1 cellular context compared by ENCODE assay signal in the genomic region with DNA sequence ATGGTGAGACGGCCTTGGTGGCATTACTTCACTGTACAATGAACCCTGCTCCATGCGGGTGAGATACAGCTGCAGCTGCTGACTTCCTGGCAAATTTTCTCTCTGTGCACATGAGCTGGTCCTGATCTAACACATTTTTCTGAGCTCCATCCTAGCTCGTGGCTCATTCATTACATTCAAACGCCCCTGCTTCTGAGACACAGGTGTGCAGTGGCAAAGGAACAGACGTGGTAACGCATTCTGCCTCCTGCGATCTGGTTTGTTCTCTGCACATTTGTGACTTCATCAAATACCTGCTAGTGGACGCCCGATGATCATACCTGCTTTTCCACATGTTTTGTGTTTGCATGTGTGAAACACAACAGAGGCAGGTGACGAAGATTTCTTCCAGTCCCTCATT.
TF ChIP-seq lines count a peak whose summit lies in the region.

No MANE protein-coding gene starts in this region.

TF ChIP-seq in H1, 55 proteins besides CTCF, POLR2A, EP300 and RAD21:
- no peak for TF ChIP-seq POU5F1 (IDR thresholded peaks at IDR 0.05; ENCODE audit: low read depth, low read length)
- no peak for TF ChIP-seq NRF1 (IDR thresholded peaks at IDR 0.05; ENCODE audit: low read depth, low read length)
- TF ChIP-seq SAP30 (IDR thresholded peaks at IDR 0.05; ENCODE audit: insufficient read depth, insufficient replicate concordance, low read length), result no peak
- no peak for TF ChIP-seq TBP (IDR thresholded peaks at IDR 0.05; ENCODE audit: low read depth, low read length)
- TF ChIP-seq CTBP2 (IDR thresholded peaks at IDR 0.05; ENCODE audit: borderline replicate concordance, insufficient read depth, insufficient read length, low read length), result no peak
- TF ChIP-seq BRCA1 (IDR thresholded peaks at IDR 0.05; ENCODE audit: low read depth, low read length), result no peak
- TF ChIP-seq, protein P1, sequence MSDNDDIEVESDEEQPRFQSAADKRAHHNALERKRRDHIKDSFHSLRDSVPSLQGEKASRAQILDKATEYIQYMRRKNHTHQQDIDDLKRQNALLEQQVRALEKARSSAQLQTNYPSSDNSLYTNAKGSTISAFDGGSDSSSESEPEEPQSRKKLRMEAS (IDR thresholded peaks at IDR 0.05), result no peak
- TF ChIP-seq ZNF274 (IDR thresholded peaks at IDR 0.05; ENCODE audit: borderline replicate concordance, extremely low read depth, low read length), result no peak
- TF ChIP-seq, protein P2, sequence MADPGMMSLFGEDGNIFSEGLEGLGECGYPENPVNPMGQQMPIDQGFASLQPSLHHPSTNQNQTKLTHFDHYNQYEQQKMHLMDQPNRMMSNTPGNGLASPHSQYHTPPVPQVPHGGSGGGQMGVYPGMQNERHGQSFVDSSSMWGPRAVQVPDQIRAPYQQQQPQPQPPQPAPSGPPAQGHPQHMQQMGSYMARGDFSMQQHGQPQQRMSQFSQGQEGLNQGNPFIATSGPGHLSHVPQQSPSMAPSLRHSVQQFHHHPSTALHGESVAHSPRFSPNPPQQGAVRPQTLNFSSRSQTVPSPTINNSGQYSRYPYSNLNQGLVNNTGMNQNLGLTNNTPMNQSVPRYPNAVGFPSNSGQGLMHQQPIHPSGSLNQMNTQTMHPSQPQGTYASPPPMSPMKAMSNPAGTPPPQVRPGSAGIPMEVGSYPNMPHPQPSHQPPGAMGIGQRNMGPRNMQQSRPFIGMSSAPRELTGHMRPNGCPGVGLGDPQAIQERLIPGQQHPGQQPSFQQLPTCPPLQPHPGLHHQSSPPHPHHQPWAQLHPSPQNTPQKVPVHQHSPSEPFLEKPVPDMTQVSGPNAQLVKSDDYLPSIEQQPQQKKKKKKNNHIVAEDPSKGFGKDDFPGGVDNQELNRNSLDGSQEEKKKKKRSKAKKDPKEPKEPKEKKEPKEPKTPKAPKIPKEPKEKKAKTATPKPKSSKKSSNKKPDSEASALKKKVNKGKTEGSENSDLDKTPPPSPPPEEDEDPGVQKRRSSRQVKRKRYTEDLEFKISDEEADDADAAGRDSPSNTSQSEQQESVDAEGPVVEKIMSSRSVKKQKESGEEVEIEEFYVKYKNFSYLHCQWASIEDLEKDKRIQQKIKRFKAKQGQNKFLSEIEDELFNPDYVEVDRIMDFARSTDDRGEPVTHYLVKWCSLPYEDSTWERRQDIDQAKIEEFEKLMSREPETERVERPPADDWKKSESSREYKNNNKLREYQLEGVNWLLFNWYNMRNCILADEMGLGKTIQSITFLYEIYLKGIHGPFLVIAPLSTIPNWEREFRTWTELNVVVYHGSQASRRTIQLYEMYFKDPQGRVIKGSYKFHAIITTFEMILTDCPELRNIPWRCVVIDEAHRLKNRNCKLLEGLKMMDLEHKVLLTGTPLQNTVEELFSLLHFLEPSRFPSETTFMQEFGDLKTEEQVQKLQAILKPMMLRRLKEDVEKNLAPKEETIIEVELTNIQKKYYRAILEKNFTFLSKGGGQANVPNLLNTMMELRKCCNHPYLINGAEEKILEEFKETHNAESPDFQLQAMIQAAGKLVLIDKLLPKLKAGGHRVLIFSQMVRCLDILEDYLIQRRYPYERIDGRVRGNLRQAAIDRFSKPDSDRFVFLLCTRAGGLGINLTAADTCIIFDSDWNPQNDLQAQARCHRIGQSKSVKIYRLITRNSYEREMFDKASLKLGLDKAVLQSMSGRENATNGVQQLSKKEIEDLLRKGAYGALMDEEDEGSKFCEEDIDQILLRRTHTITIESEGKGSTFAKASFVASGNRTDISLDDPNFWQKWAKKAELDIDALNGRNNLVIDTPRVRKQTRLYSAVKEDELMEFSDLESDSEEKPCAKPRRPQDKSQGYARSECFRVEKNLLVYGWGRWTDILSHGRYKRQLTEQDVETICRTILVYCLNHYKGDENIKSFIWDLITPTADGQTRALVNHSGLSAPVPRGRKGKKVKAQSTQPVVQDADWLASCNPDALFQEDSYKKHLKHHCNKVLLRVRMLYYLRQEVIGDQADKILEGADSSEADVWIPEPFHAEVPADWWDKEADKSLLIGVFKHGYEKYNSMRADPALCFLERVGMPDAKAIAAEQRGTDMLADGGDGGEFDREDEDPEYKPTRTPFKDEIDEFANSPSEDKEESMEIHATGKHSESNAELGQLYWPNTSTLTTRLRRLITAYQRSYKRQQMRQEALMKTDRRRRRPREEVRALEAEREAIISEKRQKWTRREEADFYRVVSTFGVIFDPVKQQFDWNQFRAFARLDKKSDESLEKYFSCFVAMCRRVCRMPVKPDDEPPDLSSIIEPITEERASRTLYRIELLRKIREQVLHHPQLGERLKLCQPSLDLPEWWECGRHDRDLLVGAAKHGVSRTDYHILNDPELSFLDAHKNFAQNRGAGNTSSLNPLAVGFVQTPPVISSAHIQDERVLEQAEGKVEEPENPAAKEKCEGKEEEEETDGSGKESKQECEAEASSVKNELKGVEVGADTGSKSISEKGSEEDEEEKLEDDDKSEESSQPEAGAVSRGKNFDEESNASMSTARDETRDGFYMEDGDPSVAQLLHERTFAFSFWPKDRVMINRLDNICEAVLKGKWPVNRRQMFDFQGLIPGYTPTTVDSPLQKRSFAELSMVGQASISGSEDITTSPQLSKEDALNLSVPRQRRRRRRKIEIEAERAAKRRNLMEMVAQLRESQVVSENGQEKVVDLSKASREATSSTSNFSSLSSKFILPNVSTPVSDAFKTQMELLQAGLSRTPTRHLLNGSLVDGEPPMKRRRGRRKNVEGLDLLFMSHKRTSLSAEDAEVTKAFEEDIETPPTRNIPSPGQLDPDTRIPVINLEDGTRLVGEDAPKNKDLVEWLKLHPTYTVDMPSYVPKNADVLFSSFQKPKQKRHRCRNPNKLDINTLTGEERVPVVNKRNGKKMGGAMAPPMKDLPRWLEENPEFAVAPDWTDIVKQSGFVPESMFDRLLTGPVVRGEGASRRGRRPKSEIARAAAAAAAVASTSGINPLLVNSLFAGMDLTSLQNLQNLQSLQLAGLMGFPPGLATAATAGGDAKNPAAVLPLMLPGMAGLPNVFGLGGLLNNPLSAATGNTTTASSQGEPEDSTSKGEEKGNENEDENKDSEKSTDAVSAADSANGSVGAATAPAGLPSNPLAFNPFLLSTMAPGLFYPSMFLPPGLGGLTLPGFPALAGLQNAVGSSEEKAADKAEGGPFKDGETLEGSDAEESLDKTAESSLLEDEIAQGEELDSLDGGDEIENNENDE (IDR thresholded peaks at IDR 0.05; ENCODE audit: insufficient replicate concordance, low read length), result no peak
- no peak for TF ChIP-seq BCL11A (IDR thresholded peaks at IDR 0.05; ENCODE audit: low read depth in 2 of 2, low read length in 2 of 2)
- TF ChIP-seq SRF (IDR thresholded peaks at IDR 0.05; ENCODE audit: low read depth, low read length), result no peak
- TF ChIP-seq JUN (IDR thresholded peaks at IDR 0.05; ENCODE audit: low read depth, low read length), result no peak
- no peak for TF ChIP-seq TCF12 (IDR thresholded peaks at IDR 0.05; ENCODE audit: low read depth, low read length)
- TF ChIP-seq SP1 (IDR thresholded peaks at IDR 0.05; ENCODE audit: low read depth, low read length), result no peak
- no peak for TF ChIP-seq GABPA (IDR thresholded peaks at IDR 0.05; ENCODE audit: borderline replicate concordance, insufficient read depth, low read length)
- no peak for TF ChIP-seq SIRT6 (IDR thresholded peaks at IDR 0.05; ENCODE audit: low read length)
- TF ChIP-seq PHF8 (conservative IDR thresholded peaks at IDR 0.05; ENCODE audit: low read depth, low read length), result no peak
